In genomic region chr9:115229496-115229895, GRCh38 we compare ENCODE assay signal across 16 cellular contexts.
"Had no signal": no experiment of that assay in that cellular context is flagged by ENCODE, and none has a peak within 500 bp of the region (broad histone marks: within the 10 kb centered on the region; RNA-seq: fewer than 3 reads in every experiment).

No MANE protein-coding gene starts in this region.

- FAIRE-seq: kidney had no signal

- H3K4me3 Mint-ChIP-seq: activated CD4-positive, alpha-beta memory T cell treated with anti-CD3 and anti-CD28 coated beads for 36 hours; nephron progenitor cell; T-helper 2 cell treated with Interferon-gamma antibody and Interleukin-4, amounts not matched to agents 5 μg/mL and 100 μg/mL, for 36 hours had no signal

- H3K36me3 Mint-ChIP-seq: activated CD4-positive, alpha-beta memory T cell treated with anti-CD3 and anti-CD28 coated beads for 36 hours had no signal

- H3K9me3 Mint-ChIP-seq: activated CD4-positive, alpha-beta memory T cell treated with anti-CD3 and anti-CD28 coated beads for 36 hours; nephron progenitor cell; T-helper 2 cell treated with Interferon-gamma antibody and Interleukin-4, amounts not matched to agents 5 μg/mL and 100 μg/mL, for 36 hours had no signal

- H3K36me3 ChIP-seq: gastrocnemius medialis, left ventricle myocardium inferior, upper lobe of right lung had no signal

- H3K27me3 ChIP-seq: gastrocnemius medialis, upper lobe of right lung had no signal

- DNase-seq: activated CD4-positive, alpha-beta memory T cell treated with anti-CD3 and anti-CD28 coated beads for 36 hours; activated CD4-positive, alpha-beta T cell treated with anti-CD3 and anti-CD28 coated beads for 1 hour; central memory CD4-positive, alpha-beta T cell; cortex of kidney; effector memory CD4-positive, alpha-beta T cell; gastrocnemius medialis; kidney; left ventricle myocardium inferior; nephron progenitor cell; psoas muscle; stimulated activated CD4-positive, alpha-beta T cell treated with anti-CD3 and anti-CD28 coated beads, Interleukin-2, amount 100 ng/mL, for 48 hours; stimulated activated naive CD8-positive, alpha-beta T cell treated with anti-CD3 and anti-CD28 coated beads, Interleukin-15, Interleukin-2, amounts not matched to agents 100 U/mL and 50 U/mL, for 24 hours; SW 1271; upper lobe of right lung had no signal

- H3K27ac ChIP-seq: gastrocnemius medialis, left ventricle myocardium inferior, psoas muscle, upper lobe of right lung had no signal

- H3K4me1 ChIP-seq: gastrocnemius medialis, left ventricle myocardium inferior, psoas muscle, upper lobe of right lung had no signal

- ATAC-seq: gastrocnemius medialis; psoas muscle; sciatic nerve; stimulated activated naive CD8-positive, alpha-beta T cell treated with anti-CD3 and anti-CD28 coated beads, Interleukin-15, Interleukin-2, amounts not matched to agents 100 U/mL and 50 U/mL, for 24 hours; upper lobe of right lung had no signal

- H3K4me3 ChIP-seq: gastrocnemius medialis, left ventricle myocardium inferior, psoas muscle, upper lobe of right lung had no signal

- H3K9me3 ChIP-seq: gastrocnemius medialis, left ventricle myocardium inferior, psoas muscle, upper lobe of right lung had no signal
